10 cellular contexts compared by ENCODE assay signal in the genomic region with DNA sequence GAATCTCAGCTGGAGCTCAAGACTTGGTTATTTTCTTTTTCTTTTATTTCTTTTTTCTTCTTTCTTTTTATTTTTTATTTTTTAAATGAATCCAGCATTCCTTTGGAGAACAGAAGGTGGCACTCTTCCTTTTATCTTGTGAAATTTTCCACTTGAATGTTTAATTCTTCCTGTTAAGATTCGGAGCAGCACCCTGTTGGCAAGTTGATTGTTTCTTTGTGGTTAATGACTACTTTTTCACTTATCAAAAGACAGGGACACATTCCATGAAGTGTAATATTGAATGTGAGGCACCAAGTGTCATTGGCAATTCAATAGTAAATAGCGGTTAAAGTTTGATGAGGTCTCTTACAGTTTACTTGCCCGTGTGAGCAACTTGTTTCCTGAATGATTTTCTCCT.
DNase-seq lines count a peak whose midpoint lies in the region; ATAC-seq and TF ChIP-seq lines count a peak whose summit lies in the region.
"Had no signal": no experiment of that assay in that cellular context is flagged by ENCODE, and none has a peak within 500 bp of the region (broad histone marks: within the 10 kb centered on the region; RNA-seq: fewer than 3 reads in every experiment).

No MANE protein-coding gene starts in this region.

- no peak for ATAC-seq in GM18858 (IDR thresholded peaks at IDR 0.05; ENCODE audit: unreplicated experiment)
- ATAC-seq in activated naive CD4-positive, alpha-beta T cell treated with anti-CD3 and anti-CD28 coated beads, Interleukin-2, amount 50 U/mL, for 72 hours = no peak
- ATAC-seq: naive thymus-derived CD8-positive, alpha-beta T cell had no signal

- H3K27ac Mint-ChIP-seq in brain = no peak overlapping the region
- no peak overlapping the region for H3K27ac Mint-ChIP-seq in activated naive CD4-positive, alpha-beta T cell treated with anti-CD3 and anti-CD28 coated beads, Interleukin-2, amount 50 U/mL, for 72 hours
- H3K27ac Mint-ChIP-seq: naive thymus-derived CD8-positive, alpha-beta T cell had no signal

- DNase-seq in DMS53 treated with DMSO at 0.1 percent for 48 hours (lab: John Stamatoyannopoulos, UW; ENCODE audit: unreplicated experiment) (peak; percentile 13), NCI-H1436 (lab: John Stamatoyannopoulos, UW) (peak; percentile 1), medulla oblongata (ENCODE audit: extremely low spot score) (peak; percentile 25)
- no peak for DNase-seq in activated effector memory CD4-positive, alpha-beta T cell treated with anti-CD3 and anti-CD28 coated beads, Interleukin-2, amount 50 U/mL, for 16 hours
- no peak for DNase-seq in activated naive CD4-positive, alpha-beta T cell treated with Interleukin-2 at 50 U/mL for 16 hours
- no peak for DNase-seq in activated naive CD4-positive, alpha-beta T cell treated with anti-CD3 and anti-CD28 coated beads, Interleukin-2, amount 50 U/mL, for 72 hours (ENCODE audit: low spot score in 2 of 2)
- DNase-seq: activated CD8-positive, alpha-beta memory T cell treated with anti-CD3 and anti-CD28 coated beads, Interleukin-2, amount 50 U/mL, for 4 hours; naive thymus-derived CD8-positive, alpha-beta T cell had no signal

- H3K9me3 Mint-ChIP-seq in brain = peaks cover 4 to 6% (median 5%) of the 10 kb centered on the region in 5 experiments
- H3K9me3 Mint-ChIP-seq in activated naive CD4-positive, alpha-beta T cell treated with anti-CD3 and anti-CD28 coated beads, Interleukin-2, amount 50 U/mL, for 72 hours = no peaks in the 10 kb centered on the region

- H3K27me3 Mint-ChIP-seq in brain = peaks cover 4% of the 10 kb centered on the region

- peak; percentile 33 to 61 for TF ChIP-seq CTCF in brain (conservative IDR thresholded peaks at IDR 0.05)

- no peak overlapping the region for H3K4me3 Mint-ChIP-seq in brain
- H3K4me3 Mint-ChIP-seq: naive thymus-derived CD8-positive, alpha-beta T cell had no signal

- H3K36me3 Mint-ChIP-seq in brain = no peaks in the 10 kb centered on the region
- H3K36me3 Mint-ChIP-seq in activated naive CD4-positive, alpha-beta T cell treated with anti-CD3 and anti-CD28 coated beads, Interleukin-2, amount 50 U/mL, for 72 hours = no peaks in the 10 kb centered on the region

- no peaks in the 10 kb centered on the region for H3K4me1 Mint-ChIP-seq in brain
- H3K4me1 Mint-ChIP-seq: naive thymus-derived CD8-positive, alpha-beta T cell had no signal

Comparison
In these comparisons a context has a peak if more than half of its experiments do, and no peak if none do; other contexts are left out.
1. DNase-seq: peak in DMS53 treated with DMSO at 0.1 percent for 48 hours (single experiment), NCI-H1436 (single experiment) and medulla oblongata (single experiment); none in activated effector memory CD4-positive, alpha-beta T cell treated with anti-CD3 and anti-CD28 coated beads, Interleukin-2, amount 50 U/mL, for 16 hours (single experiment), activated naive CD4-positive, alpha-beta T cell treated with Interleukin-2 at 50 U/mL for 16 hours (single experiment) and activated naive CD4-positive, alpha-beta T cell treated with anti-CD3 and anti-CD28 coated beads, Interleukin-2, amount 50 U/mL, for 72 hours (0 of 2).